ENCODE assay signal across 26 cellular contexts in the genomic region with DNA sequence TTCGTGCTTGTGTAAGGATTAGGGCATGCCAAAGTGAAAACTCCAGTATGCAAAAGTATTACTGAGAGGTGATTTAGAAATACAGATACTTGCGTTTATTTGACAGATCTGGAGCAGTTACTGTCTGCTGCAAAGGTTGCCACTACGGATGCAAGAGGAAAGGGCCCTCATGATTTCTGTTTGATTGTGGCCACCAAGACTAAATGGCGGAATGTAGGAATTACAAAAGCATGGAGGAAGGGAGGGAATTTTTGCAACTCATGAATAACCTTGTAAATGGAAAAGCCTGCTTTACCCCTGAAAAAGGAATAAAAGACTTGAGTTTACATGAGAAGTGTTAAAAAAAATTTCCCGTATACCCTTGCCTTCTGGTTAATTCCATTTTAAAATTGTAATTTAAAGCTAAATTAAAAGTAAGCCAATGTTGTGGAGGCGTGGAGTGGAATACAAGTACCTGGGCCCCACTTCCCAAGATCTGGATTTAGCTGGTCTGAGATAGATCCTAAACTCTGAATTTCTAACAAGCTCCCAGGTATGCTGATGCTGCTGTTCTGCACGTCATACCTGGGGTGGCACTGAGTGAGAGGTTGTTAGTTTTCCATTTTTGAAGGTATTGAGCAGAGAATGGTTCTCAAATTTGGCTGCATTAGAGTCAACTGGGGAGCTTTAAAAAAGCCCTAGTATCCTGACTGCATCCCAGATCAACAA. TPM values are rescaled to one million over a fixed set of nuclear protein-coding genes. Genes with fewer than 3 reads are reported as not detected.
"Had no signal": no experiment of that assay in that cellular context is flagged by ENCODE, and none has a peak within 500 bp of the region (broad histone marks: within the 10 kb centered on the region; RNA-seq: fewer than 3 reads in every experiment).

No MANE protein-coding gene starts in this region.

- H3K27ac ChIP-seq: body of pancreas, epithelial cell of prostate, esophagus squamous epithelium, heart right ventricle, left lung, ovary, right lobe of liver, testis, transverse colon had no signal

- DNase-seq: activated CD4-positive, alpha-beta T cell treated with anti-CD3 and anti-CD28 coated beads, Interleukin-2, amount 10 ng/mL, durations not matched to agents 24 days and 14 days; activated naive CD4-positive, alpha-beta T cell; activated T-cell treated with anti-CD3 and anti-CD28 coated beads, Interleukin-2, amount 50 U/mL, for 72 hours; body of pancreas; dermis blood vessel endothelial cell; effector CD8-positive, alpha-beta T cell; esophagus squamous epithelium; foreskin melanocyte; heart right ventricle; kidney glomerular epithelial cell; left lung; naive thymus-derived CD4-positive, alpha-beta T cell; ovary; stimulated activated CD4-positive, alpha-beta T cell treated with anti-CD3 and anti-CD28 coated beads, Interleukin-2, amount 100 ng/mL, for 48 hours; stimulated activated naive CD8-positive, alpha-beta T cell treated with anti-CD3 and anti-CD28 coated beads, Interleukin-15, Interleukin-2, amounts not matched to agents 100 U/mL and 50 U/mL, for 24 hours; testis; transverse colon had no signal

- H3K27me3 ChIP-seq: body of pancreas, ovary, right lobe of liver, testis had no signal

- H3K9me3 ChIP-seq: body of pancreas, esophagus squamous epithelium, heart right ventricle, left lung, ovary, right lobe of liver, testis, transverse colon had no signal

- H3K36me3 ChIP-seq: esophagus squamous epithelium, heart right ventricle, left lung, ovary, right lobe of liver, transverse colon had no signal

- H3K4me3 ChIP-seq: body of pancreas, esophagus squamous epithelium, heart right ventricle, left lung, lung, ovary, right lobe of liver, testis, transverse colon had no signal

RNA-seq across cellular contexts. Expression of gene NKX2-2, which starts 56.6 kb away (rescaled TPM):
- total RNA-seq: activated CD4-positive, alpha-beta memory T cell treated with anti-CD3 and anti-CD28 coated beads for 36 hours; activated CD4-positive, alpha-beta T cell treated with anti-CD3 and anti-CD28 coated beads, Interleukin-2, amount 10 ng/mL, durations not matched to agents 24 days and 14 days; activated T-cell treated with anti-CD3 and anti-CD28 coated beads, Interleukin-2, amount 50 U/mL, for 72 hours; dermis blood vessel endothelial cell; esophagus squamous epithelium; glomerular endothelial cell; heart right ventricle; left lung; lung; mesothelial cell of epicardium; naive thymus-derived CD4-positive, alpha-beta T cell; ovary; renal cortical epithelial cell; right lobe of liver; skeletal muscle tissue; urinary bladder had no signal
